Comparison of ENCODE assay signal across 11 cellular contexts in genomic region chr14:53894456-53894855, GRCh38.
DNase-seq lines count a peak whose midpoint lies in the region; ATAC-seq and TF ChIP-seq lines count a peak whose summit lies in the region.
"Had no signal": no experiment of that assay in that cellular context is flagged by ENCODE, and none has a peak within 500 bp of the region (broad histone marks: within the 10 kb centered on the region; RNA-seq: fewer than 3 reads in every experiment).

No MANE protein-coding gene starts in this region.

- no peak for TF ChIP-seq CTCF in AG09309 (IDR thresholded peaks at IDR 0.05; ENCODE audit: control insufficient read depth, insufficient read depth, low read depth, low read length, missing control alignments)
- TF ChIP-seq CTCF in choroid plexus epithelial cell (conservative IDR thresholded peaks at IDR 0.05; ENCODE audit: low read depth, low read length) = no peak
- no peak for TF ChIP-seq CTCF in dorsolateral prefrontal cortex (IDR thresholded peaks at IDR 0.05 in 54 of 56, conservative IDR thresholded peaks at IDR 0.05 in 2 of 56; ENCODE audit: low read depth in 1 of 56, partially characterized antibody in 56 of 56)
- TF ChIP-seq CTCF in Caco-2 (IDR thresholded peaks at IDR 0.05; ENCODE audit: insufficient read depth in 1 of 2, low read depth in 1 of 2, low read length in 1 of 2, severe bottlenecking in 1 of 2, unreplicated experiment in 1 of 2) = no peak

- H3K27me3 ChIP-seq in dorsolateral prefrontal cortex (no peaks in the 10 kb centered on the region), Caco-2 (replicated peaks; ENCODE audit: control insufficient read depth, insufficient read depth, low read length) (no peaks in the 10 kb centered on the region)

- BruUV-seq in Caco-2 (replicated peaks; lab: Mats Ljungman, UMichigan) = no TSS peak

- H3K27ac ChIP-seq in dorsolateral prefrontal cortex = peak overlapping the region in 16 of 59 donors; percentile 3 to 70 (median 36)

- POLR2A ChIA-PET in Caco-2 (lab: Charles Lee) = interaction anchor here (0.6 kb wide), 1 partner anchor 55 kb away, joined by 3 read pairs; no protein-coding TSS in a partner anchor

- H3K27me3 Mint-ChIP-seq in T-helper 17 cell (peaks cover 17% of the 10 kb centered on the region), Caco-2 (ENCODE audit: insufficient read depth, unreplicated experiment) (no peaks in the 10 kb centered on the region)

- H3K4me3 ChIP-seq in AG09309 (ENCODE audit: control insufficient read depth, low read depth, low read length) (no peak overlapping the region), choroid plexus epithelial cell (ENCODE audit: low read depth, low read length) (no peak overlapping the region), dorsolateral prefrontal cortex (no peak overlapping the region), Caco-2 (ENCODE audit: low read depth, low read length) (no peak overlapping the region)

- H3K36me3 Mint-ChIP-seq in T-helper 17 cell (ENCODE audit: low read depth) (no peaks in the 10 kb centered on the region), Caco-2 (ENCODE audit: insufficient read depth, unreplicated experiment) (no peaks in the 10 kb centered on the region)

- H3K9me3 Mint-ChIP-seq in Caco-2 (ENCODE audit: unreplicated experiment) = no peaks in the 10 kb centered on the region

- H3K4me3 Mint-ChIP-seq in T-helper 17 cell (no peak overlapping the region), Caco-2 (ENCODE audit: unreplicated experiment) (no peak overlapping the region)

- H3K27ac Mint-ChIP-seq in T-helper 17 cell (no peak overlapping the region), Caco-2 (ENCODE audit: unreplicated experiment) (no peak overlapping the region)

- CTCF ChIA-PET in Caco-2 (lab: Charles Lee) = interaction anchor here (0.6 to 0.8 kb wide), 2 partner anchors 9 to 39 kb away, joined by 3 read pairs; no protein-coding TSS in a partner anchor

- DNase-seq in AG09309 (ENCODE audit: low read depth) = peak; percentile 61
- DNase-seq in choroid plexus epithelial cell (ENCODE audit: low read depth) = peak; percentile 49
- no peak for DNase-seq in NCI-H1105 (lab: John Stamatoyannopoulos, UW)
- no peak for DNase-seq in dorsolateral prefrontal cortex
- no peak for DNase-seq in T-helper 17 cell
- no peak for DNase-seq in Caco-2
- DNase-seq: Calu3, cerebellar nuclear complex, KBM-7 had no signal

- intact Hi-C loops in dorsolateral prefrontal cortex (cut with DNase I) (no loop called here), Caco-2 (cut with micrococcal nuclease; ENCODE audit: unreplicated experiment) (no loop called here)

- H3K4me1 Mint-ChIP-seq in T-helper 17 cell (no peaks in the 10 kb centered on the region), Caco-2 (ENCODE audit: low read depth, unreplicated experiment) (peaks cover 24% of the 10 kb centered on the region)

- peak; percentile 67 for ATAC-seq in GM19324 (IDR thresholded peaks at IDR 0.05; ENCODE audit: low FRiP score, unreplicated experiment)
- ATAC-seq in HG03196 (IDR thresholded peaks at IDR 0.05; ENCODE audit: unreplicated experiment) = peak; percentile 63
- no peak for ATAC-seq in T-helper 17 cell

- H3K9me3 ChIP-seq in T-helper 17 cell (ENCODE audit: control insufficient read depth, low read length, poor library complexity, severe bottlenecking) (no peaks in the 10 kb centered on the region), Caco-2 (no peaks in the 10 kb centered on the region)

- no peaks in the 10 kb centered on the region for H3K36me3 ChIP-seq in Caco-2 (ENCODE audit: control insufficient read depth, insufficient read depth, low read length)

- H3K4me1 ChIP-seq in Caco-2 = peaks cover 19% of the 10 kb centered on the region

Comparison
In these comparisons a context has a peak if more than half of its experiments do, and no peak if none do; other contexts are left out.
1. DNase-seq: peak in AG09309 (single experiment) and choroid plexus epithelial cell (single experiment); none in NCI-H1105 (single experiment), dorsolateral prefrontal cortex (0 of 10), T-helper 17 cell (0 of 3) and Caco-2 (0 of 2).